33 cellular contexts compared by ENCODE assay signal in the genomic region with DNA sequence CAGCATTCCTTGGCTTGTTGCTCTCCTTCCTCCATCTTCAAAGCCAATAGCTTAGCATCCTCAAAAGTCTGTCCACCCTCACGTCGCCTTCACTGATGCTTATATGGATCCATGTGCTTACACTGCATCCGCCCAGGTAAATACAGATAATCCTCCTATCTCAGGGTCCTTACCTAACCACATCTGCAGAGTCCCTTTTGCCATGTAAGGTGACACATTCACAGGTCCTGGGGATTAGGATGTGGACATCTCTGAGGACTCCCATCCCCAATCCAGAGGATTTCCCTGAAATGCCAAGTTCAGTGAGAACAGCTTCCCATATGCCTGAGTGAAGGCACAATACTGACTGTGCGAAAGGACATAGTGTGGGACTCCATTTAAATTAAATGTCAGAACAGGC.
"Had no signal": no experiment of that assay in that cellular context is flagged by ENCODE, and none has a peak within 500 bp of the region (broad histone marks: within the 10 kb centered on the region; RNA-seq: fewer than 3 reads in every experiment).

No MANE protein-coding gene starts in this region.

- H3K9me3 Mint-ChIP-seq: activated naive CD4-positive, alpha-beta T cell treated with anti-CD3 and anti-CD28 coated beads, Interleukin-2, amount 50 U/mL, for 24 hours; immature natural killer cell had no signal

- H3K27me3 Mint-ChIP-seq: activated CD4-positive, alpha-beta T cell treated with anti-CD3 and anti-CD28 coated beads for 36 hours; activated naive CD4-positive, alpha-beta T cell treated with anti-CD3 and anti-CD28 coated beads, Interleukin-2, amount 50 U/mL, for 24 hours; progenitor cell of endocrine pancreas had no signal

- ATAC-seq: activated CD4-positive, alpha-beta T cell treated with anti-CD3 and anti-CD28 coated beads for 36 hours; body of pancreas; gastroesophageal sphincter; mucosa of descending colon; upper lobe of right lung had no signal

- H3K4me3 ChIP-seq: adrenal gland, body of pancreas, cardiac muscle cell, colonic mucosa, gastroesophageal sphincter, mucosa of descending colon, ovary, smooth muscle cell, suprapubic skin, tibial artery, upper lobe of right lung had no signal

- H3K27ac ChIP-seq: adrenal gland, body of pancreas, cardiac muscle cell, colonic mucosa, gastroesophageal sphincter, ovary, suprapubic skin, tibial artery, upper lobe of right lung had no signal

- H3K36me3 ChIP-seq: colonic mucosa, ovary had no signal

- H3K9me3 ChIP-seq: adrenal gland, body of pancreas, colonic mucosa, gastroesophageal sphincter, mucosa of descending colon, ovary, suprapubic skin, tibial artery, upper lobe of right lung had no signal

- H3K27ac Mint-ChIP-seq: activated CD4-positive, alpha-beta T cell treated with anti-CD3 and anti-CD28 coated beads for 36 hours; activated naive CD4-positive, alpha-beta T cell treated with anti-CD3 and anti-CD28 coated beads, Interleukin-2, amount 50 U/mL, for 24 hours; nephron; progenitor cell of endocrine pancreas; T-helper 2 cell treated with Interferon-gamma antibody and Interleukin-4, amounts not matched to agents 5 μg/mL and 100 μg/mL, for 36 hours had no signal

- DNase-seq: activated CD4-positive, alpha-beta T cell treated with anti-CD3 and anti-CD28 coated beads for 36 hours; activated CD4-positive, CD25-positive, alpha-beta regulatory T cell; activated gamma-delta T cell; adrenal gland; aorta; body of pancreas; cerebellar nuclear complex; colonic mucosa; effector CD8-positive, alpha-beta T cell; erythroblast; head of caudate nucleus; hippocampal formation; immature natural killer cell; mesenchymal stem cell; mucosa of descending colon; ovary; retina; stimulated activated CD4-positive, alpha-beta T cell treated with anti-CD3 and anti-CD28 coated beads, Interleukin-1b, Interleukin-23, amount 100 ng/mL, for 48 hours; stimulated activated CD4-positive, alpha-beta T cell treated with anti-CD3 and anti-CD28 coated beads, Interleukin-4, amount 100 ng/mL, for 4 hours; stimulated activated CD8-positive, alpha-beta memory T cell treated with anti-CD3 and anti-CD28 coated beads, Interleukin-4, amount 100 ng/mL, for 48 hours; stimulated activated naive CD4-positive, alpha-beta T cell; T-helper 1 cell; tibial artery; upper lobe of right lung had no signal

- H3K4me2 ChIP-seq: smooth muscle cell had no signal

- FAIRE-seq: endometrium had no signal

- H3K27me3 ChIP-seq: adrenal gland, body of pancreas, cardiac muscle cell, colonic mucosa, gastroesophageal sphincter, ovary, suprapubic skin, tibial artery, upper lobe of right lung had no signal

- H3K4me3 Mint-ChIP-seq: activated CD4-positive, alpha-beta T cell treated with anti-CD3 and anti-CD28 coated beads for 36 hours; activated naive CD4-positive, alpha-beta T cell treated with anti-CD3 and anti-CD28 coated beads, Interleukin-2, amount 50 U/mL, for 24 hours; nephron; T-helper 2 cell treated with Interferon-gamma antibody and Interleukin-4, amounts not matched to agents 5 μg/mL and 100 μg/mL, for 36 hours had no signal
